8 cellular contexts compared by ENCODE assay signal in the genomic region with DNA sequence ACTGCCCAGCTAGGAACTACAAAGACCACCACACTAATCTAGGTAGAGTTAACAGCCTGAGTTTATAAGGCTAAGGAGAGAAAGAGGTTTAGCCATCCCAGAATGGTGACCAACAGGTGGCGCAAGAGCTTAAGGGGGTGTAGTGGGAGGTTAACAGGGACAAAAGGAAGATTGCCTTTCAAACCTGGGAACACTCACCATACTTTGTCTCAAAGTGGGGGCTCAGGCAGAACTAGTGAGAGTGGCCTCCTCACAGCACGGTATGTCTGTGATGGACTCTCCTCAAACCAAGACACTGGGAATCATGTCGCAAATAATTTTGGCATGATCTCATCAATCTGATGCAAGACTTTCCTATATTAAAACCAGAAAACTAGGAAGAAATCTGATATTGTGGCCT. TPM values are rescaled to one million over a fixed set of nuclear protein-coding genes. Genes with fewer than 3 reads are reported as not detected.
DNase-seq lines count a peak whose midpoint lies in the region; ATAC-seq and TF ChIP-seq lines count a peak whose summit lies in the region.

No MANE protein-coding gene starts in this region.

- no CpG with 5 or more reads among the region's 3 CpGs for WGBS in iPS DF 6.9 (ENCODE audit: insufficient coverage, insufficient read length)

- ATAC-seq in GM19395 (IDR thresholded peaks at IDR 0.05; ENCODE audit: unreplicated experiment), result peak; percentile 63
- no peak for ATAC-seq in HG03135 (IDR thresholded peaks at IDR 0.05; ENCODE audit: unreplicated experiment)
- ATAC-seq in HG02870 (IDR thresholded peaks at IDR 0.05; ENCODE audit: unreplicated experiment), result no peak

- H3K27ac ChIP-seq in SJCRH30 (no peak overlapping the region), iPS DF 6.9 (ENCODE audit: low read length) (no peak overlapping the region)

- DNase-seq in AG09319 (ENCODE audit: extremely low read depth, low read depth) (no peak), SJCRH30 (peak; percentile 76 to 86), iPS DF 6.9 (ENCODE audit: low read depth, low spot score) (peak; percentile 66)
- peak; percentile 63 for DNase-seq in activated naive CD4-positive, alpha-beta T cell treated with Interleukin-2 at 50 U/mL for 16 hours
- peak; percentile 22 to 53 (median 46) for DNase-seq in stimulated activated CD4-positive, alpha-beta T cell treated with anti-CD3 and anti-CD28 coated beads, TNF-alpha, amount 100 ng/mL, for 24 hours (ENCODE audit: low read depth in 3 of 3)

- peaks cover 87% of the 10 kb centered on the region for H3K36me3 ChIP-seq in SJCRH30
- H3K36me3 ChIP-seq in iPS DF 6.9 (ENCODE audit: control insufficient read depth, insufficient read depth, low read length), result peaks cover 11% of the 10 kb centered on the region; the same call in 1 of the 2 replicates

- H3K9me3 ChIP-seq in SJCRH30 (replicated peaks) (no peaks in the 10 kb centered on the region), iPS DF 6.9 (ENCODE audit: control insufficient read depth, insufficient read depth, low read length) (no peaks in the 10 kb centered on the region)

- TF ChIP-seq CTCF in AG09319 (IDR thresholded peaks at IDR 0.05; ENCODE audit: low read depth, low read length), result peak; percentile 41

- H3K4me1 ChIP-seq in SJCRH30, result no peaks in the 10 kb centered on the region
- H3K4me1 ChIP-seq in iPS DF 6.9 (ENCODE audit: control insufficient read depth, insufficient read depth, low read length), result no peaks in the 10 kb centered on the region

- no peak overlapping the region for H3K4me3 ChIP-seq in SJCRH30
- H3K4me3 ChIP-seq in iPS DF 6.9 (ENCODE audit: low read length), result no peak overlapping the region

- H3K27me3 ChIP-seq in SJCRH30, result no peaks in the 10 kb centered on the region
- no peaks in the 10 kb centered on the region for H3K27me3 ChIP-seq in iPS DF 6.9 (ENCODE audit: control insufficient read depth, insufficient read depth, low read length)

RNA-seq across cellular contexts. Expression of gene CCNI, which starts 23.4 kb away (rescaled TPM):
- total RNA-seq in SJCRH30 (2014; rRNA removed; shearing (Covaris generic)), result 342 and 371 TPM in 2 replicates
